ENCODE assay signal across 10 cellular contexts in genomic region chr19:49086296-49086695, GRCh38. TPM values are rescaled to one million over a fixed set of nuclear protein-coding genes. Genes with fewer than 3 reads are reported as not detected.
DNase-seq lines count a peak whose midpoint lies in the region; ATAC-seq and TF ChIP-seq lines count a peak whose summit lies in the region.
"Had no signal": no experiment of that assay in that cellular context is flagged by ENCODE, and none has a peak within 500 bp of the region (broad histone marks: within the 10 kb centered on the region; RNA-seq: fewer than 3 reads in every experiment).

No MANE protein-coding gene starts in this region.

- peaks cover 49% of the 10 kb centered on the region for H3K36me3 Mint-ChIP-seq in GM23338 (ENCODE audit: low read depth)

- H3K27ac ChIP-seq in GM23338 (ENCODE audit: low read depth) = peak overlapping the region; percentile 93; the same call in 1 of the 2 replicates
- no peak overlapping the region for H3K27ac ChIP-seq in right cardiac atrium (ENCODE audit: low read length)
- peak overlapping the region; percentile 92 for H3K27ac ChIP-seq in skeletal muscle tissue (ENCODE audit: low read depth, low read length)

- H3K27me3 ChIP-seq in GM23338 (ENCODE audit: insufficient read depth) (no peaks in the 10 kb centered on the region), right cardiac atrium (ENCODE audit: control insufficient read depth, insufficient read depth) (no peaks in the 10 kb centered on the region), skeletal muscle tissue (ENCODE audit: control insufficient read depth in 3 of 3, insufficient read depth in 3 of 3, low read length in 3 of 3) (no peaks in the 10 kb centered on the region)

- H3K36me3 ChIP-seq in GM23338 (ENCODE audit: insufficient read depth) (peaks cover 39% of the 10 kb centered on the region), skeletal muscle tissue (ENCODE audit: control insufficient read depth in 3 of 3, insufficient read depth in 3 of 3, low read length in 3 of 3) (peaks cover 26 to 28% (median 27%) of the 10 kb centered on the region in 3 donors)

- H3K27ac Mint-ChIP-seq in GM23338 = peak overlapping the region; percentile 96

- H3K4me3 Mint-ChIP-seq in GM23338 = peak overlapping the region; percentile 98

- no peak for ATAC-seq in GM23338
- no peak for ATAC-seq in right cardiac atrium
- ATAC-seq in activated CD4-positive, CD25-positive, alpha-beta regulatory T cell treated with anti-CD3 and anti-CD28 coated beads, Interleukin-2, amount 50 U/mL, for 24 hours = no peak

- WGBS in right cardiac atrium = 46% methylated on average over 11 of the region's 11 CpGs

- H3K4me3 ChIP-seq in GM23338 (peak overlapping the region; percentile 86), WI38 (ENCODE audit: low read depth, low read length) (peak overlapping the region; percentile 70), right cardiac atrium (ENCODE audit: low read length) (peak overlapping the region; percentile 75), skeletal muscle tissue (ENCODE audit: low read length in 3 of 3) (peak overlapping the region; percentile 94 to 97 (median 96))

- intact Hi-C loops in right cardiac atrium (cut with DNase I) = no loop called here

- peaks cover 38% of the 10 kb centered on the region for H4K20me1 ChIP-seq in GM23338 (replicated peaks; ENCODE audit: insufficient read depth)

- H3K27me3 Mint-ChIP-seq in GM23338 (ENCODE audit: insufficient read depth, low read depth, poor library complexity) = peaks cover 14% of the 10 kb centered on the region

- peaks cover 16% of the 10 kb centered on the region for H3K4me1 Mint-ChIP-seq in GM23338

- H2AFZ ChIP-seq in GM23338 = no peak overlapping the region

- H3K4me1 ChIP-seq in GM23338 (ENCODE audit: insufficient read depth) = peaks cover 13% of the 10 kb centered on the region
- peaks cover 6% of the 10 kb centered on the region for H3K4me1 ChIP-seq in right cardiac atrium (ENCODE audit: control insufficient read depth, insufficient read depth, low read length)
- H3K4me1 ChIP-seq in skeletal muscle tissue (ENCODE audit: control insufficient read depth in 3 of 3, insufficient read depth in 3 of 3, low read length in 3 of 3) = peaks cover 17 to 37% (median 21%) of the 10 kb centered on the region in 3 donors

- no peak for TF ChIP-seq CTCF in GM23338 (conservative IDR thresholded peaks at IDR 0.05; ENCODE audit: low read depth in 2 of 2)
- no peak for TF ChIP-seq CTCF in WI38 (IDR thresholded peaks at IDR 0.05; ENCODE audit: low read depth, low read length)

- H3K79me2 ChIP-seq in GM23338 (replicated peaks; ENCODE audit: insufficient read depth) = peaks cover 54% of the 10 kb centered on the region

- H3F3A ChIP-seq in GM23338 (replicated peaks; ENCODE audit: low read depth) = peaks cover 22% of the 10 kb centered on the region

- DNase-seq in GM23338 (ENCODE audit: low spot score) = no peak
- no peak for DNase-seq in right cardiac atrium
- DNase-seq in nucleus accumbens (lab: John Stamatoyannopoulos, UW) = no peak
- DNase-seq in NCI-H1105 treated with DMSO at 0.1 percent for 48 hours (lab: John Stamatoyannopoulos, UW) = no peak
- no peak for DNase-seq in NCI-H2107 treated with DMSO at 0.1 percent for 48 hours (lab: John Stamatoyannopoulos, UW; ENCODE audit: unreplicated experiment)
- DNase-seq: SIG-M5 had no signal

- H3K9ac ChIP-seq in skeletal muscle tissue (ENCODE audit: low read depth in 1 of 3, low read length in 3 of 3) = peak overlapping the region; percentile 90 to 99 (median 95)

- H3K4me2 ChIP-seq in GM23338 = peak overlapping the region; percentile 89

- peaks cover 2% of the 10 kb centered on the region; the same call in 2 of the 3 replicates for H3K9me3 Mint-ChIP-seq in GM23338

- H3K9me2 ChIP-seq in GM23338 (ENCODE audit: insufficient read depth) = no peaks in the 10 kb centered on the region

- no peaks in the 10 kb centered on the region for H3K9me3 ChIP-seq in right cardiac atrium (ENCODE audit: control insufficient read depth, low read length)
- H3K9me3 ChIP-seq in skeletal muscle tissue (ENCODE audit: control insufficient read depth in 3 of 3, low read length in 3 of 3) = no peaks in the 10 kb centered on the region

TF ChIP-seq in GM23338, 12 proteins besides CTCF, POLR2A, EP300 and RAD21 (continues in another document):
- TF ChIP-seq CREB1 (CRISPR knock-in tag; IDR thresholded peaks at IDR 0.05; ENCODE audit: low read depth) (no peak), REST (IDR thresholded peaks at IDR 0.05; ENCODE audit: unreplicated experiment) (no peak), JUNB (IDR thresholded peaks at IDR 0.05; ENCODE audit: unreplicated experiment) (no peak), ZNF114 (CRISPR knock-in tag; IDR thresholded peaks at IDR 0.05) (no peak), NANOG (IDR thresholded peaks at IDR 0.05; ENCODE audit: borderline replicate concordance) (no peak), ZNF331 (CRISPR knock-in tag; IDR thresholded peaks at IDR 0.05; ENCODE audit: low read depth) (no peak), POLR2AphosphoS5 (IDR thresholded peaks at IDR 0.05; ENCODE audit: low read depth) (no peak), EZH2 (IDR thresholded peaks at IDR 0.05; ENCODE audit: low read depth, unreplicated experiment) (no peak), EZH2phosphoT487 (IDR thresholded peaks at IDR 0.05; ENCODE audit: unreplicated experiment) (no peak)
- TF ChIP-seq, protein P1, sequence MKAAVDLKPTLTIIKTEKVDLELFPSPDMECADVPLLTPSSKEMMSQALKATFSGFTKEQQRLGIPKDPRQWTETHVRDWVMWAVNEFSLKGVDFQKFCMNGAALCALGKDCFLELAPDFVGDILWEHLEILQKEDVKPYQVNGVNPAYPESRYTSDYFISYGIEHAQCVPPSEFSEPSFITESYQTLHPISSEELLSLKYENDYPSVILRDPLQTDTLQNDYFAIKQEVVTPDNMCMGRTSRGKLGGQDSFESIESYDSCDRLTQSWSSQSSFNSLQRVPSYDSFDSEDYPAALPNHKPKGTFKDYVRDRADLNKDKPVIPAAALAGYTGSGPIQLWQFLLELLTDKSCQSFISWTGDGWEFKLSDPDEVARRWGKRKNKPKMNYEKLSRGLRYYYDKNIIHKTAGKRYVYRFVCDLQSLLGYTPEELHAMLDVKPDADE (IDR thresholded peaks at IDR 0.05) = no peak

RNA-seq across cellular contexts. Expression of gene SNRNP70, which starts 1.0 kb away (rescaled TPM):
- total RNA-seq in GM23338 (2014; rRNA removed; shearing (Covaris generic)) = 349 and 361 TPM in 2 replicates
- polyA plus RNA-seq in GM23338 (2016; fragmentation: Nextera tagmentation; extraction: Ambion mirVana) = 229 and 243 TPM in 2 replicates
- total RNA-seq in right cardiac atrium = 100 to 1,000 TPM; 117 to 146 (median 132) TPM
- 144 TPM for polyA plus RNA-seq in right cardiac atrium
- total RNA-seq in skeletal muscle tissue = 103 TPM

RNA-seq across cellular contexts. Expression of gene KCNA7, which starts 13.8 kb away (rescaled TPM):
- total RNA-seq in GM23338 (2014; rRNA removed; shearing (Covaris generic)) = not detected in 2 replicates
- polyA plus RNA-seq in GM23338 (2016; fragmentation: Nextera tagmentation; extraction: Ambion mirVana) = 0.08 and 0.14 TPM in 2 replicates
- 1 to 10 TPM; 1.2 to 1.5 (median 1.4) TPM for total RNA-seq in right cardiac atrium
- polyA plus RNA-seq in right cardiac atrium = 2.8 TPM
- 3.7 TPM for total RNA-seq in skeletal muscle tissue
- total RNA-seq: lung microvascular endothelial cell had no signal

RNA-seq across cellular contexts. Expression of gene NTF4, which starts 21.7 kb away (rescaled TPM):
- 0.39 and 0.94 TPM in 2 replicates for total RNA-seq in GM23338 (2014; rRNA removed; shearing (Covaris generic))
- polyA plus RNA-seq in GM23338 (2016; fragmentation: Nextera tagmentation; extraction: Ambion mirVana) = 2.7 TPM in 2 replicates
- total RNA-seq in right cardiac atrium = under 1 TPM in 3 of 4 donors, not detected in 1; 0.37 to 0.53 (median 0.41) TPM
- 2.2 TPM for polyA plus RNA-seq in right cardiac atrium
- not detected for total RNA-seq in skeletal muscle tissue
- total RNA-seq: lung microvascular endothelial cell had no signal

RNA-seq across cellular contexts. Expression of gene LIN7B, which starts 27.9 kb away (rescaled TPM):
- total RNA-seq in GM23338 (2014; rRNA removed; shearing (Covaris generic)) = 1.2 and 7.8 TPM in 2 replicates
- polyA plus RNA-seq in GM23338 (2016; fragmentation: Nextera tagmentation; extraction: Ambion mirVana) = 8.6 and 10.5 TPM in 2 replicates
- 10 to 100 TPM; 18.0 to 23.6 (median 19.7) TPM for total RNA-seq in right cardiac atrium
- polyA plus RNA-seq in right cardiac atrium = 33.4 TPM
- total RNA-seq in skeletal muscle tissue = 18.3 TPM

RNA-seq across cellular contexts. Expression of gene CGB7, which starts 28.7 kb away (rescaled TPM):
- total RNA-seq in GM23338 (2014; rRNA removed; shearing (Covaris generic)) = 0.97 and 1.0 TPM in 2 replicates
- polyA plus RNA-seq in GM23338 (2016; fragmentation: Nextera tagmentation; extraction: Ambion mirVana) (0.32 and 0.66 TPM in 2 replicates), right cardiac atrium (0.07 TPM)
- total RNA-seq in right cardiac atrium (under 1 TPM in 1 of 4 donors, not detected in 3; 0.26 TPM), skeletal muscle tissue (0.52 TPM)
- total RNA-seq: lung microvascular endothelial cell had no signal
